In the genomic region with DNA sequence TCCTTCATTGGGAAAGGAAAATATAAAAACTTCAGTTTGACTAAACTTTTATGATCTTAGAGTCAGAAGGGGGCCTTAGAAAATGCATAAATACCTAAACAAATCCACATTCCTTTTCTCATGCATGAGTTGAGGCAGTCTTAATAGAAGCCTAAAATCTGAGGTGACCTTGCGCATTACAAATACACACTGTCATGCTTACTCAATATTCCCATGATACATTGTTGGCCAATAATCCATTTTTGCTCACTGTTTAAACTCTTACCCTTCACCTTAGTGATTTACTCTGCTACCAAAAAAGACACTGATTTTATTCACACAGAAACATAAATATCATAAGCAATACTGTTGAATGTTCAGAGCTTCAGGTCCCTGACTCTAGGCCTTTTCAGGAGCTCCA, we compare ENCODE assay signal across 29 cellular contexts.
"Had no signal": no experiment of that assay in that cellular context is flagged by ENCODE, and none has a peak within 500 bp of the region (broad histone marks: within the 10 kb centered on the region; RNA-seq: fewer than 3 reads in every experiment).

No MANE protein-coding gene starts in this region.

- H2AFZ ChIP-seq: PC-9 had no signal

- H3K4me2 ChIP-seq: PC-9 had no signal

- DNase-seq: activated CD4-positive, alpha-beta T cell treated with anti-CD3 and anti-CD28 coated beads, Interleukin-2, amount 10 ng/mL, durations not matched to agents 24 days and 14 days; activated CD4-positive, alpha-beta T cell treated with anti-CD3 and anti-CD28 coated beads, Interleukin-2, amount 50 U/mL, for 4 hours; activated CD8-positive, alpha-beta T cell treated with anti-CD3 and anti-CD28 coated beads for 36 hours; activated effector memory CD4-positive, alpha-beta T cell treated with anti-CD3 and anti-CD28 coated beads, Interleukin-2, amount 50 U/mL, for 16 hours; activated naive CD4-positive, alpha-beta T cell; activated naive CD4-positive, alpha-beta T cell treated with anti-CD3 and anti-CD28 coated beads, Interleukin-2, amount 50 U/mL, for 16 hours; activated naive CD8-positive, alpha-beta T cell treated with anti-CD3 and anti-CD28 coated beads for 36 hours; activated T-cell treated with anti-CD3 and anti-CD28 coated beads, Interleukin-2, amount 50 U/mL, for 1 hour; activated T-cell treated with anti-CD3 and anti-CD28 coated beads, Interleukin-2, amount 50 U/mL, for 72 hours; caudate nucleus; KBM-7; MV-4-11; NCI-H1092; NCI-H1417; NCI-H146; NCI-H187; NCI-H2029 treated with DMSO at 0.1 percent for 48 hours; NCI-H2107; NCI-H2171; NCI-H510A; NCI-H526; NCI-H748 treated with DMSO at 0.1 percent for 48 hours; NK-92 treated with Interleukin-12 subunit alpha and Interleukin-12 subunit beta, amount 100 ng/mL, for 24 hours; PC-9; SIG-M5; SW 1271; T-helper 1 cell; T1000 had no signal

- H3K27ac ChIP-seq: PC-9, RWPE1 had no signal

- H3K4me3 ChIP-seq: PC-9 had no signal
